ENCODE assay signal across 14 cellular contexts in genomic region chr2:98280376-98281102, GRCh38.
DNase-seq lines count a peak whose midpoint lies in the region; ATAC-seq and TF ChIP-seq lines count a peak whose summit lies in the region.
"Had no signal": no experiment of that assay in that cellular context is flagged by ENCODE, and none has a peak within 500 bp of the region (broad histone marks: within the 10 kb centered on the region; RNA-seq: fewer than 3 reads in every experiment).

No MANE protein-coding gene starts in this region.

- peak overlapping the region; percentile 31 for H2BK5ac ChIP-seq in mesendoderm (ENCODE audit: low read length)

- H3K4me1 ChIP-seq in endodermal cell (ENCODE audit: control insufficient read depth, insufficient read depth, low read length) = peaks cover 12% of the 10 kb centered on the region
- H3K4me1 ChIP-seq in mesendoderm (ENCODE audit: control insufficient read depth, low read depth, low read length) = peaks cover 5% of the 10 kb centered on the region
- H3K4me1 ChIP-seq: vagina had no signal

- H2AK5ac ChIP-seq in mesendoderm (ENCODE audit: low read length) = no peak overlapping the region

- no peak overlapping the region for H3K23ac ChIP-seq in mesendoderm (ENCODE audit: low read length)

- H3K27ac Mint-ChIP-seq in endodermal cell (peak overlapping the region; percentile 77), MCF 10A (ENCODE audit: low read depth, unreplicated experiment) (no peak overlapping the region), chondrocyte (ENCODE audit: unreplicated experiment) (no peak overlapping the region)
- H3K27ac Mint-ChIP-seq: dendritic cell treated with granulocyte-macrophage colony-stimulating factor and Interleukin-4, amounts not matched to agents 40 ng/mL and 50 ng/mL, for 4 days had no signal

- DNase-seq in COLO668 (lab: John Stamatoyannopoulos, UW; ENCODE audit: unreplicated experiment) (peak; percentile 31), endodermal cell (peak; percentile 69), mesendoderm (peak; percentile 55), NCI-H1048 (lab: John Stamatoyannopoulos, UW) (no peak), MCF 10A (ENCODE audit: unreplicated experiment) (no peak), NCI-H1417 (lab: John Stamatoyannopoulos, UW) (no peak), chondrocyte (ENCODE audit: low spot score) (no peak)
- DNase-seq: GOT3; NCI-H2227 treated with DMSO at 0.1 percent for 48 hours; stimulated activated CD4-positive, alpha-beta T cell treated with anti-CD3 and anti-CD28 coated beads, Interleukin-4, amount 100 ng/mL, for 4 hours; SW 1271 had no signal

- H3K9ac ChIP-seq in endodermal cell (ENCODE audit: extremely low read depth, low read length, poor library complexity, severe bottlenecking) (no peak overlapping the region), mesendoderm (ENCODE audit: low read length) (no peak overlapping the region)

- H3K79me2 ChIP-seq in mesendoderm (ENCODE audit: control insufficient read depth, insufficient read depth, low read length) = no peaks in the 10 kb centered on the region

- H3K4me3 Mint-ChIP-seq in endodermal cell = peak overlapping the region; percentile 21
- no peak overlapping the region for H3K4me3 Mint-ChIP-seq in MCF 10A (ENCODE audit: unreplicated experiment)
- no peak overlapping the region for H3K4me3 Mint-ChIP-seq in chondrocyte (ENCODE audit: unreplicated experiment)
- H3K4me3 Mint-ChIP-seq: dendritic cell treated with granulocyte-macrophage colony-stimulating factor and Interleukin-4, amounts not matched to agents 40 ng/mL and 50 ng/mL, for 4 days had no signal

- H4K8ac ChIP-seq in mesendoderm (ENCODE audit: low read depth, low read length) = no peak overlapping the region

- H3K4ac ChIP-seq in mesendoderm (ENCODE audit: low read depth, low read length) = no peak overlapping the region

- H2BK15ac ChIP-seq in mesendoderm (replicated peaks; ENCODE audit: low read depth) = no peak overlapping the region

- no peaks in the 10 kb centered on the region for H3K79me1 ChIP-seq in mesendoderm (ENCODE audit: low read length)

- no peak overlapping the region for H3K18ac ChIP-seq in mesendoderm (ENCODE audit: low read length)

- H3K27me3 ChIP-seq in endodermal cell (ENCODE audit: control insufficient read depth, insufficient read depth, low read length, poor library complexity, severe bottlenecking) = no peaks in the 10 kb centered on the region
- no peaks in the 10 kb centered on the region for H3K27me3 ChIP-seq in mesendoderm (ENCODE audit: insufficient read depth, low read length, poor library complexity)
- H3K27me3 ChIP-seq: vagina had no signal

- H2BK120ac ChIP-seq in mesendoderm (ENCODE audit: low read depth, low read length) = no peak overlapping the region

- H4K5ac ChIP-seq in mesendoderm (ENCODE audit: low read length) = no peak overlapping the region

- no peak for TF ChIP-seq CTCF in endodermal cell (conservative IDR thresholded peaks at IDR 0.05)
- TF ChIP-seq CTCF in MCF 10A (IDR thresholded peaks at IDR 0.05; ENCODE audit: unreplicated experiment) = no peak
- TF ChIP-seq CTCF in chondrocyte (IDR thresholded peaks at IDR 0.05) = no peak

- peaks cover 7% of the 10 kb centered on the region for H3K9me3 Mint-ChIP-seq in endodermal cell
- H3K9me3 Mint-ChIP-seq in MCF 10A (ENCODE audit: unreplicated experiment) = no peaks in the 10 kb centered on the region
- peaks cover 5% of the 10 kb centered on the region for H3K9me3 Mint-ChIP-seq in chondrocyte (ENCODE audit: low read depth)
- H3K9me3 Mint-ChIP-seq: dendritic cell treated with granulocyte-macrophage colony-stimulating factor and Interleukin-4, amounts not matched to agents 40 ng/mL and 50 ng/mL, for 4 days had no signal

- H3K36me3 ChIP-seq in endodermal cell (ENCODE audit: control insufficient read depth, insufficient read depth, low read length) (no peaks in the 10 kb centered on the region), mesendoderm (ENCODE audit: control insufficient read depth, insufficient read depth, low read length) (no peaks in the 10 kb centered on the region)
- H3K36me3 ChIP-seq: vagina had no signal

- H3K4me1 Mint-ChIP-seq in endodermal cell = peaks cover 23% of the 10 kb centered on the region
- peaks cover 6% of the 10 kb centered on the region for H3K4me1 Mint-ChIP-seq in MCF 10A (ENCODE audit: insufficient read depth, unreplicated experiment)
- H3K4me1 Mint-ChIP-seq in chondrocyte (ENCODE audit: low read depth) = peaks cover 12% of the 10 kb centered on the region

- H3K9me3 ChIP-seq in endodermal cell (ENCODE audit: control insufficient read depth, low read length) = peaks cover 11% of the 10 kb centered on the region
- H3K9me3 ChIP-seq: vagina had no signal

- intact Hi-C loops in MCF 10A (cut with micrococcal nuclease) = no loop called here

- no peak overlapping the region for H3K4me3 ChIP-seq in endodermal cell (ENCODE audit: low read length)
- no peak overlapping the region for H3K4me3 ChIP-seq in mesendoderm (ENCODE audit: low read length)
- H3K4me3 ChIP-seq: vagina had no signal

- no peak overlapping the region for H3K4me2 ChIP-seq in mesendoderm (ENCODE audit: low read length)

- ATAC-seq in HG02759 (IDR thresholded peaks at IDR 0.05; ENCODE audit: unreplicated experiment) = peak; percentile 60

- peak overlapping the region; percentile 73 for H3K56ac ChIP-seq in mesendoderm (ENCODE audit: low read length)

- H3K27ac ChIP-seq in endodermal cell (ENCODE audit: low read depth, low read length) = peak overlapping the region; percentile 20
- no peak overlapping the region for H3K27ac ChIP-seq in mesendoderm (ENCODE audit: low read depth, low read length)
- H3K27ac ChIP-seq: vagina had no signal

- POLR2A ChIA-PET in MCF 10A (lab: Yijun Ruan, JAX) = interaction anchor here (0.6 kb wide), 1 partner anchor 216 kb away, joined by 5 read pairs; no protein-coding TSS in a partner anchor

- CTCF ChIA-PET in MCF 10A (lab: Yijun Ruan, JAX) = interaction anchor here (0.7 to 0.9 kb wide), 2 partner anchors 432 to 557 kb away, joined by 3 read pairs; no protein-coding TSS in a partner anchor

- BruUV-seq in MCF 10A (replicated peaks; lab: Mats Ljungman, UMichigan) = no TSS peak

- H3K36me3 Mint-ChIP-seq in endodermal cell (ENCODE audit: low read depth) (no peaks in the 10 kb centered on the region), MCF 10A (ENCODE audit: insufficient read depth, unreplicated experiment) (no peaks in the 10 kb centered on the region), chondrocyte (ENCODE audit: low read depth) (peaks cover 1% of the 10 kb centered on the region)

- 65 to 77% methylated on average over 7 to 18 of the region's 18 CpGs for WGBS in endodermal cell (ENCODE audit: insufficient coverage in 1 of 2, insufficient read length in 1 of 2), 2 experiments
- no CpG with 5 or more reads among the region's 18 CpGs for WGBS in mesendoderm (ENCODE audit: extremely low coverage, insufficient coverage, low lambda C conversion rate)

- peaks cover 9% of the 10 kb centered on the region for H3K27me3 Mint-ChIP-seq in endodermal cell (ENCODE audit: insufficient read depth)
- peaks cover 24% of the 10 kb centered on the region for H3K27me3 Mint-ChIP-seq in MCF 10A (ENCODE audit: insufficient read depth, unreplicated experiment)
- H3K27me3 Mint-ChIP-seq in chondrocyte (ENCODE audit: low read depth) = peaks cover 7% of the 10 kb centered on the region

Comparison
In these comparisons a context has a peak if more than half of its experiments do, and no peak if none do; other contexts are left out.
1. DNase-seq: peak in COLO668 (single experiment), endodermal cell (single experiment) and mesendoderm (single experiment); none in NCI-H1048 (single experiment), MCF 10A (single experiment), NCI-H1417 (0 of 3) and chondrocyte (single experiment).